In the genomic region with DNA sequence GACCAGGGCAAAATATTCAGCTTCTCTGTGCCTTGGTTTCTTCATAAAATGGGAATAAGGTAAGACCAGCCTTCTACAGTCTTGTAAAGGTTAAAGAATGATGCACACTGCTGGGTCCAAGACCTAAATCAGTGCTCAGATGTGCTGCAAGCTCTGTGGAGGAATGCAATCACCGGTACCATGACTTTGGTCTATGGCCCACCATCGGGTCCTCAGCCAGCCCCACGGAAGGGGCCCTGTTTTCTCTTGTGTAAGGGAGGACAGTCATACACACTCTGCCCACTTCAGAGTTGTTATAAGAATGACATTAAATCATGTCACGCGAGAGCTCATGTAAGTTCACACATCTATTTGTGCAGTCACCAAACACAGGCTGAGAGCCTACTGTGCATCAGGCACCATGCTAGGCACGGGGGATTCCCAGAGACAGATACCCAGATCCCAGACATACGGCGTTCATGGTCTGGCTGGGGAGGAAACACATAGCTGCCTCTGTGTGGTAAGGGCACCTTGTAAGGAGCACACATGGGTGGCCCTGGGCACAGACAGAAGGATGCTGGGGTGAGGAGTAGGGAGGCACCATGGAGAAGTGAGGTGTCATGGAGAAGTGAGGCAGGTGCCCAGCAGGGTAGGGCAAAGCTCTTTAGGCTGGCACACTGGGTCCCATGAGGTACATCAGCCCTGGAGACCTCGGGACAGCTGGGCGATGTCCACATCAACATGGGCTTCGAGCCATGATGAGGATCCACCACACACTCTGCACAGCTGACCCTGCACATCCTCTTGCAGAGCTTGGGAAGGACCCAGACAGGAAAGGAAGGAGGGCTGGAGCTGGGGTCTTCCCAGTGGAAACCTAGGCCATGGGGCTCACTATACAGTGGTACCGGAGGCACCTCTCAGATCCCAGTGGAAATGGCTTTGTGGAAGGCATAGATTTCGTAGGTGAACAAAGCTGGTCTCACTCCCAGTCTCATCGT, we compare ENCODE assay signal across 16 cellular contexts.
"Had no signal": no experiment of that assay in that cellular context is flagged by ENCODE, and none has a peak within 500 bp of the region (broad histone marks: within the 10 kb centered on the region; RNA-seq: fewer than 3 reads in every experiment).

No MANE protein-coding gene starts in this region.

- H3K4me1 Mint-ChIP-seq: activated naive CD8-positive, alpha-beta T cell treated with anti-CD3 and anti-CD28 coated beads, Interleukin-2, amount 50 U/mL, for 24 hours; central memory CD8-positive, alpha-beta T cell; stimulated activated naive CD8-positive, alpha-beta T cell treated with anti-CD3 and anti-CD28 coated beads, Interleukin-15, amount 100 ng/mL, for 72 hours had no signal

- H3K27ac ChIP-seq: brain microvascular endothelial cell, gastrocnemius medialis, left ventricle myocardium inferior, suprapubic skin, WERI-Rb-1 had no signal

- H3K9me3 ChIP-seq: gastrocnemius medialis, left ventricle myocardium inferior, suprapubic skin, upper lobe of left lung had no signal

- H3K27me3 ChIP-seq: brain microvascular endothelial cell, gastrocnemius medialis, upper lobe of left lung had no signal

- H3K9me3 Mint-ChIP-seq: activated naive CD4-positive, alpha-beta T cell treated with anti-CD3 and anti-CD28 coated beads for 36 hours; activated naive CD8-positive, alpha-beta T cell treated with anti-CD3 and anti-CD28 coated beads, Interleukin-2, amount 50 U/mL, for 24 hours; central memory CD8-positive, alpha-beta T cell; natural killer cell treated with Interleukin-12 subunit alpha and Interleukin-12 subunit beta and Interleukin-15 and Interleukin-18, amount 100 ng/mL, for 72 hours; stimulated activated naive CD8-positive, alpha-beta T cell treated with anti-CD3 and anti-CD28 coated beads, Interleukin-15, amount 100 ng/mL, for 72 hours had no signal

- H3K4me1 ChIP-seq: gastrocnemius medialis, left ventricle myocardium inferior, upper lobe of left lung had no signal

- H3K36me3 ChIP-seq: brain microvascular endothelial cell, gastrocnemius medialis, left ventricle myocardium inferior, suprapubic skin, upper lobe of left lung, WERI-Rb-1 had no signal

- H3K27ac Mint-ChIP-seq: activated naive CD4-positive, alpha-beta T cell treated with anti-CD3 and anti-CD28 coated beads for 36 hours; activated naive CD8-positive, alpha-beta T cell treated with anti-CD3 and anti-CD28 coated beads, Interleukin-2, amount 50 U/mL, for 24 hours; natural killer cell treated with Interleukin-12 subunit alpha and Interleukin-12 subunit beta and Interleukin-15 and Interleukin-18, amount 100 ng/mL, for 72 hours had no signal

- DNase-seq: activated CD4-positive, alpha-beta T cell treated with anti-CD3 and anti-CD28 coated beads for 1 hour; activated CD4-positive, alpha-beta T cell treated with anti-CD3 and anti-CD28 coated beads, Interleukin-2, amount 50 U/mL, for 48 hours; activated naive CD4-positive, alpha-beta T cell treated with anti-CD3 and anti-CD28 coated beads for 36 hours; activated naive CD8-positive, alpha-beta T cell treated with anti-CD3 and anti-CD28 coated beads, Interleukin-2, amount 50 U/mL, for 24 hours; activated T-cell treated with anti-CD3 and anti-CD28 coated beads, Interleukin-2, amount 50 U/mL, for 1 hour; brain microvascular endothelial cell; effector CD4-positive, alpha-beta T cell; gastrocnemius medialis; left ventricle myocardium inferior; mesenchymal stem cell; stimulated activated naive CD8-positive, alpha-beta T cell treated with anti-CD3 and anti-CD28 coated beads, Interleukin-15, amount 100 ng/mL, for 72 hours; WERI-Rb-1 had no signal

- ATAC-seq: activated naive CD8-positive, alpha-beta T cell treated with anti-CD3 and anti-CD28 coated beads, Interleukin-2, amount 50 U/mL, for 24 hours; gastrocnemius medialis; stimulated activated naive CD8-positive, alpha-beta T cell treated with anti-CD3 and anti-CD28 coated beads, Interleukin-15, amount 100 ng/mL, for 72 hours had no signal

- H3K4me3 Mint-ChIP-seq: activated naive CD4-positive, alpha-beta T cell treated with anti-CD3 and anti-CD28 coated beads for 36 hours; activated naive CD8-positive, alpha-beta T cell treated with anti-CD3 and anti-CD28 coated beads, Interleukin-2, amount 50 U/mL, for 24 hours; central memory CD8-positive, alpha-beta T cell; natural killer cell treated with Interleukin-12 subunit alpha and Interleukin-12 subunit beta and Interleukin-15 and Interleukin-18, amount 100 ng/mL, for 72 hours; stimulated activated naive CD8-positive, alpha-beta T cell treated with anti-CD3 and anti-CD28 coated beads, Interleukin-15, amount 100 ng/mL, for 72 hours had no signal

- H3K4me3 ChIP-seq: gastrocnemius medialis, left ventricle myocardium inferior, suprapubic skin, upper lobe of left lung had no signal

- H3K36me3 Mint-ChIP-seq: natural killer cell treated with Interleukin-12 subunit alpha and Interleukin-12 subunit beta and Interleukin-15 and Interleukin-18, amount 100 ng/mL, for 72 hours had no signal
